11 cellular contexts compared by ENCODE assay signal in genomic region chr7:2165610-2166594, GRCh38.
A peak's percentile ranks its signal among the peaks of the same experiment; 100 is the strongest.
DNase-seq lines count a peak whose midpoint lies in the region; ATAC-seq and TF ChIP-seq lines count a peak whose summit lies in the region.
"Had no signal": no experiment of that assay in that cellular context is flagged by ENCODE, and none has a peak within 500 bp of the region (broad histone marks: within the 10 kb centered on the region; RNA-seq: fewer than 3 reads in every experiment).

No MANE protein-coding gene starts in this region.

- intact Hi-C loops in posterior vena cava (cut with DNase I): no loop called here

- peak; percentile 93 for ATAC-seq in GM18907 (IDR thresholded peaks at IDR 0.05; ENCODE audit: unreplicated experiment)
- peak; percentile 86 for ATAC-seq in HG02588 (IDR thresholded peaks at IDR 0.05; ENCODE audit: unreplicated experiment)

- H3K4me3 ChIP-seq in NB4 (ENCODE audit: low read depth, low read length) (no peak overlapping the region), foreskin fibroblast (ENCODE audit: low read depth in 1 of 2, low read length in 2 of 2) (no peak overlapping the region)
- H3K4me3 ChIP-seq: adrenal gland had no signal

- DNase-seq in NB4 (ENCODE audit: low read depth) (peak; percentile 53), posterior vena cava (ENCODE audit: low spot score) (peak; percentile 81), mesenteric fat pad (ENCODE audit: low spot score) (no peak), RPMI8226 (no peak), foreskin fibroblast (no peak)
- no peak for DNase-seq in activated CD4-positive, alpha-beta T cell treated with anti-CD3 and anti-CD28 coated beads, Interleukin-2, amount 50 U/mL, for 48 hours
- DNase-seq: NCI-H1105 treated with DMSO at 0.1 percent for 48 hours; stimulated activated naive CD4-positive, alpha-beta T cell treated with Interleukin-2 at 50 U/mL for 16 hours had no signal

- no peak for TF ChIP-seq CTCF in NB4 (IDR thresholded peaks at IDR 0.05; ENCODE audit: low read depth, low read length)
- TF ChIP-seq CTCF in foreskin fibroblast (IDR thresholded peaks at IDR 0.05; ENCODE audit: low read depth, low read length): no peak

- TF ChIP-seq POLR2A in NB4 (IDR thresholded peaks at IDR 0.05; ENCODE audit: extremely low read depth, insufficient read length): no peak

Comparison
In these comparisons a context has a peak if more than half of its experiments do, and no peak if none do; other contexts are left out.
1. DNase-seq: peak in NB4 (single experiment) and posterior vena cava (single experiment); none in mesenteric fat pad (single experiment), RPMI8226 (single experiment), activated CD4-positive, alpha-beta T cell treated with anti-CD3 and anti-CD28 coated beads, Interleukin-2, amount 50 U/mL, for 48 hours (0 of 2) and foreskin fibroblast (0 of 2).